ENCODE assay signal across 10 cellular contexts in the genomic region with DNA sequence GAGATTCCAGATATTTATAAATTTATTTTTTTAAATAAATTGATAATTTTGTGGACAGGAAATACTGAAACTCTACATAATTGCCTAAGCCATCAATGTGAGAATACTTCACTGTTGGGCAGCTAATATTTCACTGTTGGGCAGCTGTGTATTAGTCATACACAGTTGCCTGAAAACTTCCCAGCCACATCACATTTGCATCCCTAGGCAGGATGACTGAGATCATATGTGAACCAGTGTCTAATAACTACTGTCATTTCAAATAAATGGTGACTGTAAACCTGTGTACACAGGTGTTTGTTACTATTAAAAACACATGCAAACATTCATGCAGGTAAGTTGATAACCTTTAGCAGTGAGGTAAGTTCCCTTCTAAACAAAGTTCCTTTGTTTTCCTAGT. TPM values are rescaled to one million over a fixed set of nuclear protein-coding genes. Genes with fewer than 3 reads are reported as not detected.
DNase-seq lines count a peak whose midpoint lies in the region; ATAC-seq, FAIRE-seq and TF ChIP-seq lines count a peak whose summit lies in the region.
"Had no signal": no experiment of that assay in that cellular context is flagged by ENCODE, and none has a peak within 500 bp of the region (broad histone marks: within the 10 kb centered on the region; RNA-seq: fewer than 3 reads in every experiment).

No MANE protein-coding gene starts in this region.

- H3K4me3 ChIP-seq in MG63 (no peak overlapping the region), fibroblast of villous mesenchyme (ENCODE audit: low read depth, low read length) (no peak overlapping the region)
- H3K4me3 ChIP-seq: Peyer's patch had no signal

- H3K36me3 ChIP-seq in MG63 = peaks cover 8% of the 10 kb centered on the region; the same call in 1 of the 2 replicates

- ATAC-seq in HG02588 (IDR thresholded peaks at IDR 0.05; ENCODE audit: unreplicated experiment) = peak; percentile 91

- no peak for TF ChIP-seq POLR2A in GM12891 (IDR thresholded peaks at IDR 0.05; ENCODE audit: low read depth, low read length)

- FAIRE-seq in GM12891 (lab: Jason Lieb, UNC) = peak; percentile 43

- DNase-seq in GM12891 (ENCODE audit: insufficient read length, low spot score) (no peak), MG63 (peak; percentile 6), fibroblast of villous mesenchyme (ENCODE audit: low read depth) (peak; percentile 52), NCI-H2107 treated with DMSO at 0.1 percent for 48 hours (lab: John Stamatoyannopoulos, UW; ENCODE audit: unreplicated experiment) (no peak), medulla oblongata (ENCODE audit: extremely low spot score) (no peak), hippocampal formation (lab: John Stamatoyannopoulos, UW) (no peak), hypothalamus (lab: John Stamatoyannopoulos, UW) (no peak)
- DNase-seq: naive B cell, Peyer's patch had no signal

- no peaks in the 10 kb centered on the region for H3K27me3 ChIP-seq in MG63
- H3K27me3 ChIP-seq: Peyer's patch had no signal

- H3K9me3 ChIP-seq in MG63 = no peaks in the 10 kb centered on the region
- H3K9me3 ChIP-seq: Peyer's patch had no signal

- TF ChIP-seq CTCF in fibroblast of villous mesenchyme (IDR thresholded peaks at IDR 0.05; ENCODE audit: insufficient read depth, low read depth, low read length) = no peak

TF ChIP-seq in GM12891, 5 proteins besides CTCF, POLR2A, EP300 and RAD21:
- TF ChIP-seq TAF1 (IDR thresholded peaks at IDR 0.05; ENCODE audit: low read depth, low read length) (no peak), PAX5 (IDR thresholded peaks at IDR 0.05; ENCODE audit: insufficient read depth, low read length, severe bottlenecking) (no peak), POU2F2 (IDR thresholded peaks at IDR 0.05; ENCODE audit: low read depth, low read length) (no peak), POLR2AphosphoS5 (IDR thresholded peaks at IDR 0.05; ENCODE audit: low read depth, low read length) (no peak), SPI1 (IDR thresholded peaks at IDR 0.05; ENCODE audit: low read depth, low read length) (no peak)

RNA-seq across cellular contexts. Expression of a gene that starts 43.9 kb away (rescaled TPM):
- 0.74 TPM for polyA plus RNA-seq in GM12891 (2012; ENCODE audit: low read depth, missing spikeins)
- total RNA-seq in MG63 (2014; rRNA removed; shearing (Covaris generic); ENCODE audit: low replicate concordance) = 10.2 and 25.7 TPM in 2 replicates
- 39.6 and 71.7 TPM in 2 replicates for total RNA-seq in fibroblast of villous mesenchyme

RNA-seq across cellular contexts. Expression of a gene that starts 44.1 kb away (rescaled TPM):
- polyA plus RNA-seq in GM12891 (2012; ENCODE audit: low read depth, missing spikeins) = 5.4 TPM
- 7.1 and 16.5 TPM in 2 replicates for total RNA-seq in MG63 (2014; rRNA removed; shearing (Covaris generic); ENCODE audit: low replicate concordance)
- total RNA-seq in fibroblast of villous mesenchyme = 20.3 and 20.7 TPM in 2 replicates

Comparison
In these comparisons a context has a peak if more than half of its experiments do, and no peak if none do; other contexts are left out.
1. DNase-seq: peak in MG63 (single experiment) and fibroblast of villous mesenchyme (single experiment); none in GM12891 (single experiment), NCI-H2107 treated with DMSO at 0.1 percent for 48 hours (single experiment), medulla oblongata (single experiment), hippocampal formation (0 of 2) and hypothalamus (0 of 51).